Comparison of ENCODE assay signal across 22 cellular contexts in the genomic region with DNA sequence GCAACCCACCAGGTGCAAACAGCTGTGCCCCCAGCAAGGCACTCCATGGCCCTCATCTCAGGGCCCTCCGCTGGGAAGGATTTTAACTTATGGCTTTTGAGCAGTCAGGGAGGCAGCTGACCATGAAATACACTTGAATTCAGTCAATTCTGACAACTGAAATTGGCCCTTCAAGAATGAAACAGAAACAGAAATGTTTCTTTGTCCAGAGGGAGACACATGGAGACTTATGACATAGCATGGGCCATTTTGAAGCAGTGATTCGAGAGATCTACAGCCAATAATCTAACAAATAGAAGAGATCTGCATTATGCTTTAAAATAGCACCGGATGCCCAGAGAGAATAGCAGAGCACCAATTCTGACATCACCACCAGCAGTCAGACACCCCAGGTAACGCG. TPM values are rescaled to one million over a fixed set of nuclear protein-coding genes. Genes with fewer than 3 reads are reported as not detected.
DNase-seq lines count a peak whose midpoint lies in the region; ATAC-seq and TF ChIP-seq lines count a peak whose summit lies in the region.
"Had no signal": no experiment of that assay in that cellular context is flagged by ENCODE, and none has a peak within 500 bp of the region (broad histone marks: within the 10 kb centered on the region; RNA-seq: fewer than 3 reads in every experiment).

No MANE protein-coding gene starts in this region.

- peak; percentile 49 for ATAC-seq in HG03159 (IDR thresholded peaks at IDR 0.05; ENCODE audit: unreplicated experiment)

- in situ Hi-C loops in GM13977 (cut with MboI; ENCODE audit: low pct_unique_long_range_greater_than_20kb, low sequenced_read_pairs, unreplicated experiment), result no loop called here

- DNase-seq in DMS79 (lab: John Stamatoyannopoulos, UW) (peak; percentile 51), GM13977 (ENCODE audit: low spot score) (peak; percentile 54), mesenteric fat pad (ENCODE audit: low spot score) (peak; percentile 3), GDM1 (lab: John Stamatoyannopoulos, UW) (no peak), ureter (ENCODE audit: low spot score) (no peak), cerebellar cortex (ENCODE audit: low spot score) (no peak), NCI-H2107 treated with DMSO at 0.1 percent for 48 hours (lab: John Stamatoyannopoulos, UW; ENCODE audit: unreplicated experiment) (no peak)
- DNase-seq: COR-L47; HFFc6; Kasumi-1; MG63; NCI-H1092; NCI-H1436 treated with DMSO at 0.1 percent for 48 hours; NCI-H2029 treated with DMSO at 0.1 percent for 48 hours; NCI-H2171 treated with DMSO at 0.1 percent for 48 hours; NCI-H446; NCI-H526 treated with DMSO at 0.1 percent for 48 hours; NK-92 treated with Interleukin-12 subunit alpha and Interleukin-12 subunit beta, amount 100 ng/mL, for 24 hours; Right ventricle myocardium superior had no signal

- no peak for TF ChIP-seq CTCF in GM13977 (IDR thresholded peaks at IDR 0.05; ENCODE audit: extremely low read depth, insufficient read depth, missing control alignments)

RNA-seq across cellular contexts. Expression of a gene that starts 7.5 kb away (rescaled TPM):
- total RNA-seq in mesenteric fat pad (not detected), ureter (not detected)
- total RNA-seq: A172, B cell, HFFc6, Right ventricle myocardium superior had no signal

Comparison
In these comparisons a context has a peak if more than half of its experiments do, and no peak if none do; other contexts are left out.
1. DNase-seq: peak in DMS79 (single experiment), GM13977 (single experiment) and mesenteric fat pad (single experiment); none in GDM1 (single experiment), ureter (single experiment), cerebellar cortex (single experiment) and NCI-H2107 treated with DMSO at 0.1 percent for 48 hours (single experiment).